ENCODE assay signal across 18 cellular contexts in the genomic region with DNA sequence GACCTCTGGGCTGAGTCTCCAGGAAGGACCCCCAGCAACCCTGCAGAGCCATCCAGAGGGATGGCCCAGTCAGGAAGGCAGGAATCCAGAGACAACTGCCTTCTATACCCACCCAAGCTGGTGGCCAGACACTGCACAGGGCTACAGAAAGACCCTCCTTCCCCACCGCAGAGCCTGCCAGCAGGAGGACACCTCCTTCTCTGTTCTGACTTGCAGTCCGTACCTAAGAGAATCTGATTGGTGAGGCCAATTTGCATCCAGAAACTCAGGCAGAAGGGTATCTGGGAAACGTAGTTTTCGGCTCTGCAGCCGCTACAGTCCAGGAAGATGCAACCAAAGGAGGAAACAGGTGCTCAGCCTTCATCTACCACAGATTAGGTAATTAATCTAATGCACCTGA.
"Had no signal": no experiment of that assay in that cellular context is flagged by ENCODE, and none has a peak within 500 bp of the region (broad histone marks: within the 10 kb centered on the region; RNA-seq: fewer than 3 reads in every experiment).

No MANE protein-coding gene starts in this region.

- H3K4me1 Mint-ChIP-seq: activated naive CD4-positive, alpha-beta T cell treated with anti-CD3 and anti-CD28 coated beads, Interleukin-2, amount 50 U/mL, for 24 hours; immature natural killer cell; mesothelial cell of epicardium; nephron progenitor cell had no signal

- ATAC-seq: activated CD8-positive, alpha-beta T cell treated with anti-CD3 and anti-CD28 coated beads for 36 hours; activated T-cell treated with anti-CD3 and anti-CD28 coated beads, Interleukin-2, amount 50 U/mL, for 4 hours had no signal

- DNase-seq: activated CD4-positive, alpha-beta T cell treated with anti-CD3 and anti-CD28 coated beads for 48 hours; activated CD8-positive, alpha-beta T cell treated with anti-CD3 and anti-CD28 coated beads for 36 hours; activated effector memory CD4-positive, alpha-beta T cell treated with anti-CD3 and anti-CD28 coated beads, Interleukin-2, amount 50 U/mL, for 16 hours; activated T-cell treated with anti-CD3 and anti-CD28 coated beads, Interleukin-2, amount 50 U/mL, for 4 hours; adrenal gland; caudate nucleus; colonic mucosa; esophagus squamous epithelium; immature natural killer cell; nephron progenitor cell; sigmoid colon; stimulated activated CD4-positive, alpha-beta T cell treated with anti-CD3 and anti-CD28 coated beads, Interleukin-2, amount 100 ng/mL, for 24 hours; stomach; WERI-Rb-1 had no signal

- H3K27ac ChIP-seq: adrenal gland, colonic mucosa, esophagus squamous epithelium, hepatocyte, sigmoid colon, stomach, WERI-Rb-1 had no signal

- H3K27me3 ChIP-seq: adrenal gland, colonic mucosa, esophagus squamous epithelium, hepatocyte, sigmoid colon, stomach had no signal

- H3K79me2 ChIP-seq: hepatocyte had no signal

- H3K4me1 ChIP-seq: adrenal gland, colonic mucosa, esophagus squamous epithelium, sigmoid colon, stomach had no signal

- H3K36me3 ChIP-seq: adrenal gland, colonic mucosa, esophagus squamous epithelium, sigmoid colon, stomach, WERI-Rb-1 had no signal

- H3K27ac Mint-ChIP-seq: activated CD8-positive, alpha-beta T cell treated with anti-CD3 and anti-CD28 coated beads for 36 hours; activated naive CD4-positive, alpha-beta T cell treated with anti-CD3 and anti-CD28 coated beads, Interleukin-2, amount 50 U/mL, for 24 hours; immature natural killer cell; mesothelial cell of epicardium; nephron progenitor cell; T-helper 1 cell treated with Interleukin-12 subunit alpha and Interleukin-12 subunit beta and Interleukin-4 antibody, amounts not matched to agents 30 μg/mL and 1 μg/mL, for 36 hours had no signal

- H3K4me2 ChIP-seq: hepatocyte had no signal

- H2AFZ ChIP-seq: hepatocyte had no signal

- H3K4me3 ChIP-seq: adrenal gland, colonic mucosa, esophagus squamous epithelium, hepatocyte, sigmoid colon, stomach had no signal

- H3K9me3 ChIP-seq: adrenal gland, colonic mucosa, esophagus squamous epithelium, sigmoid colon had no signal

- H3K9me3 Mint-ChIP-seq: T-helper 1 cell treated with Interleukin-12 subunit alpha and Interleukin-12 subunit beta and Interleukin-4 antibody, amounts not matched to agents 30 μg/mL and 1 μg/mL, for 36 hours had no signal

- H3K27me3 Mint-ChIP-seq: activated CD8-positive, alpha-beta T cell treated with anti-CD3 and anti-CD28 coated beads for 36 hours; activated naive CD4-positive, alpha-beta T cell treated with anti-CD3 and anti-CD28 coated beads, Interleukin-2, amount 50 U/mL, for 24 hours had no signal

- H3K36me3 Mint-ChIP-seq: activated naive CD4-positive, alpha-beta T cell treated with anti-CD3 and anti-CD28 coated beads, Interleukin-2, amount 50 U/mL, for 24 hours; immature natural killer cell; mesothelial cell of epicardium had no signal

- H3K4me3 Mint-ChIP-seq: activated CD8-positive, alpha-beta T cell treated with anti-CD3 and anti-CD28 coated beads for 36 hours; activated naive CD4-positive, alpha-beta T cell treated with anti-CD3 and anti-CD28 coated beads, Interleukin-2, amount 50 U/mL, for 24 hours; activated T-cell treated with anti-CD3 and anti-CD28 coated beads, Interleukin-2, amount 50 U/mL, for 4 hours; immature natural killer cell; mesothelial cell of epicardium; nephron progenitor cell; T-helper 1 cell treated with Interleukin-12 subunit alpha and Interleukin-12 subunit beta and Interleukin-4 antibody, amounts not matched to agents 30 μg/mL and 1 μg/mL, for 36 hours had no signal
